9 cellular contexts compared by ENCODE assay signal in the genomic region with DNA sequence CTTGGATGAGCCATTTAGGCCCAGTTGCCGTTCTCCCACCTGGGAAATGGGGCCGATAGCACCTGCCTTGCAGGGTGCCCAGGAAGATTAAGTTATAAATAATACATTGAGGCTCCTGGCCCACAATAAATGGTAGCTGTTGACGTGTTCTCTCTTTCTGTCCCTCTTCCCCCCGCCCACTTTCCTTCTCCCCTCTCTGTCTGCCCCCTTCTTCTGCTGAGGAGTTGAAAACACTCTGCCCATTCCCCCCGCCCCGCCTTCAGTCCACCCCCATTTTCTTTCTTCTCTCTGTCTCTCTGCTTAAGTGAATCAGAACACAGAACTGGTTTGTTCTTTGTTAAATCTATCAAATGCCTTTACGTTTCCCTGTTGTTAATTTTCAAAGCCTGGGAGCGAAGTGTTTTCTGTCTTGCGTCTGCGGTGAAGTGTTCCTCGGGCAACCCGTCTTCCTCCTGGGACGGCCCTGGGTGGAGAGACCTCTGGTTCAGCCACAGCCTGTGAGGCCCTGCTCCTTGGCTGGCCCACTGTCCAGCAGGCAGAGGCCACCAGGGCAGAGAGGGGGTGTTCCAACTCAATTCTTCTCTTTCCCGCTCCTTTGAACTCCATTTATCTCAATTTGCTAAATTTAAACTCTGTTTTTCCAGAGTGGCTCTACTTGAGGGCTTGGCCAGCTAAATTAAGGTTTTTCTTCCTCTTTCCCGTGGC. TPM values are rescaled to one million over a fixed set of nuclear protein-coding genes. Genes with fewer than 3 reads are reported as not detected.
DNase-seq lines count a peak whose midpoint lies in the region; FAIRE-seq and TF ChIP-seq lines count a peak whose summit lies in the region.
"Had no signal": no experiment of that assay in that cellular context is flagged by ENCODE, and none has a peak within 500 bp of the region (broad histone marks: within the 10 kb centered on the region; RNA-seq: fewer than 3 reads in every experiment).

No MANE protein-coding gene starts in this region.

- 72 to 90% methylated on average over 8 to 15 of the region's 15 CpGs for WGBS in endodermal cell (ENCODE audit: insufficient coverage in 1 of 2, insufficient read length in 1 of 2), 2 experiments

- POLR2A ChIA-PET in HEK293 (lab: Yijun Ruan, JAX), result interaction anchor here (0.7 kb wide), 1 partner anchor 223 kb away, joined by 3 read pairs; no protein-coding TSS in a partner anchor

- H3K79me2 ChIP-seq in parathyroid adenoma, result no peaks in the 10 kb centered on the region

- H3K4me1 ChIP-seq in BLaER1, result peaks cover 85% of the 10 kb centered on the region
- peaks cover 35% of the 10 kb centered on the region for H3K4me1 ChIP-seq in HEK293 (ENCODE audit: control insufficient read depth, insufficient read depth, low read length)
- peaks cover 9% of the 10 kb centered on the region for H3K4me1 ChIP-seq in endodermal cell (ENCODE audit: control insufficient read depth, insufficient read depth, low read length)
- peaks cover 38% of the 10 kb centered on the region for H3K4me1 ChIP-seq in parathyroid adenoma

- H3K36me3 ChIP-seq in BLaER1 (no peaks in the 10 kb centered on the region), HEK293 (ENCODE audit: control insufficient read depth in 2 of 2, insufficient read depth in 1 of 2, low read length in 2 of 2) (no peaks in the 10 kb centered on the region), endodermal cell (ENCODE audit: control insufficient read depth, insufficient read depth, low read length) (no peaks in the 10 kb centered on the region), parathyroid adenoma (ENCODE audit: control insufficient read depth, insufficient read depth, low read length) (no peaks in the 10 kb centered on the region)

- H3K9ac ChIP-seq in BLaER1 (peak overlapping the region; percentile 69), endodermal cell (ENCODE audit: extremely low read depth, low read length, poor library complexity, severe bottlenecking) (no peak overlapping the region), parathyroid adenoma (no peak overlapping the region)

- H3K4me3 ChIP-seq in BLaER1 (peak overlapping the region; percentile 38; the same call in 1 of the 2 replicates), HEK293 (ENCODE audit: low read depth, low read length) (no peak overlapping the region), endodermal cell (ENCODE audit: low read length) (no peak overlapping the region), parathyroid adenoma (ENCODE audit: low read depth, low read length) (peak overlapping the region; percentile 20)

- no peaks in the 10 kb centered on the region for H3K27me3 Mint-ChIP-seq in endodermal cell (ENCODE audit: insufficient read depth)

- DNase-seq in endodermal cell (no peak), NCI-H345 (lab: John Stamatoyannopoulos, UW) (no peak), GM12891 (ENCODE audit: insufficient read length, low spot score) (no peak), NCI-H1105 (lab: John Stamatoyannopoulos, UW) (no peak)
- DNase-seq in activated CD4-positive, alpha-beta T cell treated with anti-CD3 and anti-CD28 coated beads for 48 hours, result no peak

- H3K27ac ChIP-seq in BLaER1, result peak overlapping the region; percentile 80
- peak overlapping the region; percentile 59 for H3K27ac ChIP-seq in HEK293 (ENCODE audit: extremely low read depth, low read depth, low read length)
- peak overlapping the region; percentile 90 for H3K27ac ChIP-seq in endodermal cell (ENCODE audit: low read depth, low read length)
- H3K27ac ChIP-seq in parathyroid adenoma, result peak overlapping the region; percentile 76

- H3K9me3 ChIP-seq in BLaER1, result no peaks in the 10 kb centered on the region
- no peaks in the 10 kb centered on the region for H3K9me3 ChIP-seq in HEK293 (ENCODE audit: control insufficient read depth, insufficient read depth, low read depth, low read length)
- H3K9me3 ChIP-seq in endodermal cell (ENCODE audit: control insufficient read depth, low read length), result no peaks in the 10 kb centered on the region
- no peaks in the 10 kb centered on the region for H3K9me3 ChIP-seq in parathyroid adenoma (ENCODE audit: control insufficient read depth, low read length)

- H4K20me1 ChIP-seq in BLaER1, result no peaks in the 10 kb centered on the region

- TF ChIP-seq CTCF in HEK293 (tag by site-specific recombination; IDR thresholded peaks at IDR 0.05), result no peak
- no peak for TF ChIP-seq CTCF in endodermal cell (conservative IDR thresholded peaks at IDR 0.05)
- TF ChIP-seq CTCF in parathyroid adenoma (IDR thresholded peaks at IDR 0.05), result no peak

- no peak overlapping the region for H3K27ac Mint-ChIP-seq in endodermal cell

- H3K4me1 Mint-ChIP-seq in endodermal cell, result peaks cover 46% of the 10 kb centered on the region

- no peaks in the 10 kb centered on the region for H3K9me3 Mint-ChIP-seq in endodermal cell

- no peak for TF ChIP-seq POLR2A in GM12891 (IDR thresholded peaks at IDR 0.05; ENCODE audit: low read depth, low read length)

- no peak overlapping the region for H2AFZ ChIP-seq in parathyroid adenoma

- no peak for FAIRE-seq in GM12891 (lab: Jason Lieb, UNC)
- FAIRE-seq: TTC549 had no signal

- H3K4me3 Mint-ChIP-seq in endodermal cell, result no peak overlapping the region

- peak overlapping the region; percentile 92 for H3K4me2 ChIP-seq in BLaER1
- peak overlapping the region; percentile 70 for H3K4me2 ChIP-seq in parathyroid adenoma (ENCODE audit: low read length)

- CTCF ChIA-PET in HEK293 (lab: Yijun Ruan, JAX), result interaction anchor here (1.0 kb wide), 1 partner anchor 25 kb away, joined by 4 read pairs; no protein-coding TSS in a partner anchor

- H3K27me3 ChIP-seq in BLaER1 (no peaks in the 10 kb centered on the region), endodermal cell (ENCODE audit: control insufficient read depth, insufficient read depth, low read length, poor library complexity, severe bottlenecking) (no peaks in the 10 kb centered on the region), parathyroid adenoma (ENCODE audit: control insufficient read depth, insufficient read depth, low read length) (no peaks in the 10 kb centered on the region)

- H3K36me3 Mint-ChIP-seq in endodermal cell (ENCODE audit: low read depth), result no peaks in the 10 kb centered on the region

TF ChIP-seq in HEK293, 187 proteins besides CTCF, POLR2A, EP300 and RAD21 (continues in another document):
- TF ChIP-seq ZNF114 (tag by site-specific recombination; IDR thresholded peaks at IDR 0.05) (no peak), ZNF112 (tag by site-specific recombination; IDR thresholded peaks at IDR 0.05) (no peak), ZFHX2 (tag by site-specific recombination; conservative IDR thresholded peaks at IDR 0.05) (peak; percentile 44), OSR2 (tag by site-specific recombination; IDR thresholded peaks at IDR 0.05) (no peak), ZNF596 (tag by site-specific recombination; IDR thresholded peaks at IDR 0.05) (no peak), ZNF155 (tag by site-specific recombination; IDR thresholded peaks at IDR 0.05) (no peak), YY1 (tag by site-specific recombination; IDR thresholded peaks at IDR 0.05) (no peak)
- TF ChIP-seq, protein P1, sequence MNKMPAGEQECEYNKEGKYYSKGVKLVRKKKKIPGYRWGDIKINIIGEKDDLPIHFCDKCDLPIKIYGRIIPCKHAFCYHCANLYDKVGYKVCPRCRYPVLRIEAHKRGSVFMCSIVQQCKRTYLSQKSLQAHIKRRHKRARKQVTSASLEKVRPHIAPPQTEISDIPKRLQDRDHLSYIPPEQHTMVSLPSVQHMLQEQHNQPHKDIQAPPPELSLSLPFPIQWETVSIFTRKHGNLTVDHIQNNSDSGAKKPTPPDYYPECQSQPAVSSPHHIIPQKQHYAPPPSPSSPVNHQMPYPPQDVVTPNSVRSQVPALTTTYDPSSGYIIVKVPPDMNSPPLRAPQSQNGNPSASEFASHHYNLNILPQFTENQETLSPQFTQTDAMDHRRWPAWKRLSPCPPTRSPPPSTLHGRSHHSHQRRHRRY (tag by site-specific recombination; IDR thresholded peaks at IDR 0.05), result no peak

TF ChIP-seq in GM12891, 5 proteins besides CTCF, POLR2A, EP300 and RAD21:
- TF ChIP-seq PAX5 (IDR thresholded peaks at IDR 0.05; ENCODE audit: insufficient read depth, low read length, severe bottlenecking) (no peak), POLR2AphosphoS5 (IDR thresholded peaks at IDR 0.05; ENCODE audit: low read depth, low read length) (no peak), SPI1 (IDR thresholded peaks at IDR 0.05; ENCODE audit: low read depth, low read length) (no peak), POU2F2 (IDR thresholded peaks at IDR 0.05; ENCODE audit: low read depth, low read length) (no peak), TAF1 (IDR thresholded peaks at IDR 0.05; ENCODE audit: low read depth, low read length) (no peak)
TF ChIP-seq in GM12891: peak in this region for 0.

RNA-seq across cellular contexts. Expression of a gene that starts 29.3 kb away (rescaled TPM):
- total RNA-seq in endodermal cell, result 10 to 100 TPM; 91.2 to 93.3 TPM
- polyA plus RNA-seq in endodermal cell (2013, experiment 1 of 2), result 127 TPM
- polyA plus RNA-seq in endodermal cell (2013, experiment 2 of 2), result 114 TPM
- polyA plus RNA-seq in GM12891 (2012; ENCODE audit: low read depth, missing spikeins), result 2.9 TPM

RNA-seq across cellular contexts. Expression of a gene that starts 49.1 kb away (rescaled TPM):
- total RNA-seq in endodermal cell, result 10 to 100 TPM; 31.6 to 36.2 TPM
- 55.7 TPM for polyA plus RNA-seq in endodermal cell (2013, experiment 1 of 2)
- 50.5 TPM for polyA plus RNA-seq in endodermal cell (2013, experiment 2 of 2)
- polyA plus RNA-seq in GM12891 (2012; ENCODE audit: low read depth, missing spikeins), result 31.3 TPM

Comparison
In these comparisons a context has a peak if more than half of its experiments do, and no peak if none do; other contexts are left out.
1. H3K4me3 ChIP-seq: peak in BLaER1 (single experiment) and parathyroid adenoma (single experiment); none in HEK293 (single experiment) and endodermal cell (single experiment).
2. Peak in every context shown above with its lines, with median percentiles within 50 percentile points of each other: H3K27ac ChIP-seq.